In the genomic region with DNA sequence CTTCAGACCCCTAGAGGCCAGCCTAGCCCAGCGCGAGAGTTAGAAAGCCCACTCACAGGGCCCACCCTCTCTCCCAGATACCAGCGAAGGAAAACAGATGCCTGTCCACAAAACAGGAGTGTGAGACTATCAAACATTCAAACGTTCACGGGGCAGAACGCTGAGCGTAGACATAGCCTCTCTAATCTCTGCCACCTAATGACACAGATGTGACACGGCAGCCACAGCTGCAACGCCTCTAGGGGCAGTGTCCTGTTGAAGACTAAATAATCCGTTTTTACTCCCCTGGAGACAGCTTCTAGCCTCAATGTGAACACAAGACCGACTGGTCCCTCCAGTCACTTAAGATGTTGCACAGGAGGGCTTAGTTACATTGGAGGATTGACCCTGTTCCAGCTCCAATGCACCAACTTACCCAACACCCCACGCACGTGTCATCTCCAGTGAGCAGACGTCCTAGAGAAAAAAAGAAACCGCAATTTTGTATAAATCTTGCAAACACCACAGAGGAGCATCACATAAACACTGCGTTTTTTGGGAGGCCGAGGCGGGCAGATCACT, we compare ENCODE assay signal across 6 cellular contexts. TPM values are rescaled to one million over a fixed set of nuclear protein-coding genes. Genes with fewer than 3 reads are reported as not detected.
DNase-seq lines count a peak whose midpoint lies in the region; ATAC-seq, FAIRE-seq and TF ChIP-seq lines count a peak whose summit lies in the region.

No MANE protein-coding gene starts in this region.

- H3K36me3 Mint-ChIP-seq in stimulated activated effector memory CD8-positive, alpha-beta T cell treated with anti-CD3 and anti-CD28 coated beads, Interleukin-12 subunit alpha, Interleukin-12 subunit beta, amount 100 ng/mL, for 72 hours = peaks cover 69% of the 10 kb centered on the region

- peak overlapping the region; percentile 90 for H3K4me3 Mint-ChIP-seq in stimulated activated effector memory CD8-positive, alpha-beta T cell treated with anti-CD3 and anti-CD28 coated beads, Interleukin-12 subunit alpha, Interleukin-12 subunit beta, amount 100 ng/mL, for 72 hours

- no peaks in the 10 kb centered on the region for H3K27me3 ChIP-seq in esophagus muscularis mucosa

- peak; percentile 85 for FAIRE-seq in GM12891 (lab: Jason Lieb, UNC)

- ATAC-seq in stimulated activated effector memory CD8-positive, alpha-beta T cell treated with anti-CD3 and anti-CD28 coated beads, Interleukin-12 subunit alpha, Interleukin-12 subunit beta, amount 100 ng/mL, for 72 hours = peak; percentile 51
- ATAC-seq in HG03196 (IDR thresholded peaks at IDR 0.05; ENCODE audit: unreplicated experiment) = no peak

- H3K4me1 ChIP-seq in esophagus muscularis mucosa = peaks cover 47 to 73% (median 62%) of the 10 kb centered on the region in 4 donors

- no peaks in the 10 kb centered on the region for H3K9me3 Mint-ChIP-seq in stimulated activated effector memory CD8-positive, alpha-beta T cell treated with anti-CD3 and anti-CD28 coated beads, Interleukin-12 subunit alpha, Interleukin-12 subunit beta, amount 100 ng/mL, for 72 hours

- TF ChIP-seq POLR2A in GM12891 (IDR thresholded peaks at IDR 0.05; ENCODE audit: low read depth, low read length) = no peak
- TF ChIP-seq POLR2A in esophagus muscularis mucosa (IDR thresholded peaks at IDR 0.05; ENCODE audit: low read depth) = no peak

- peak overlapping the region; percentile 64 to 85 (median 74) for H3K4me3 ChIP-seq in esophagus muscularis mucosa

- DNase-seq in GM12891 (ENCODE audit: insufficient read length, low spot score) (peak; percentile 74), SW480 (ENCODE audit: low spot score) (peak; percentile 59), esophagus muscularis mucosa (ENCODE audit: extremely low spot score) (no peak), epidermal melanocyte (ENCODE audit: insufficient read length, low spot score) (no peak)
- DNase-seq in stimulated activated effector memory CD8-positive, alpha-beta T cell treated with anti-CD3 and anti-CD28 coated beads, Interleukin-12 subunit alpha, Interleukin-12 subunit beta, amount 100 ng/mL, for 72 hours (ENCODE audit: low spot score in 2 of 2) = no peak

- H3K27ac ChIP-seq in esophagus muscularis mucosa (replicated peaks in 1 of 4) = peak overlapping the region in 3 of 4 donors; percentile 11 to 79 (median 13)

- WGBS in esophagus muscularis mucosa = 17% methylated on average over 16 of the region's 18 CpGs

- peaks cover 34 to 52% (median 51%) of the 10 kb centered on the region in 4 donors for H3K36me3 ChIP-seq in esophagus muscularis mucosa

- no peaks in the 10 kb centered on the region for H3K9me3 ChIP-seq in esophagus muscularis mucosa

- intact Hi-C loops in esophagus muscularis mucosa (cut with DNase I) = loop anchor here (5.0 kb wide), 1 partner anchor 39 kb away; a partner anchor contains a TSS

- H3K27ac Mint-ChIP-seq in stimulated activated effector memory CD8-positive, alpha-beta T cell treated with anti-CD3 and anti-CD28 coated beads, Interleukin-12 subunit alpha, Interleukin-12 subunit beta, amount 100 ng/mL, for 72 hours = peak overlapping the region; percentile 96

- peaks cover 22% of the 10 kb centered on the region for H3K4me1 Mint-ChIP-seq in stimulated activated effector memory CD8-positive, alpha-beta T cell treated with anti-CD3 and anti-CD28 coated beads, Interleukin-12 subunit alpha, Interleukin-12 subunit beta, amount 100 ng/mL, for 72 hours

- TF ChIP-seq CTCF in esophagus muscularis mucosa (IDR thresholded peaks at IDR 0.05) = peak in 1 of 3 experiments; percentile 16

- no peak for TF ChIP-seq EP300 in esophagus muscularis mucosa (IDR thresholded peaks at IDR 0.05)

TF ChIP-seq in GM12891, 5 proteins besides CTCF, POLR2A, EP300 and RAD21:
- TF ChIP-seq SPI1 (IDR thresholded peaks at IDR 0.05; ENCODE audit: low read depth, low read length) = no peak
- no peak for TF ChIP-seq TAF1 (IDR thresholded peaks at IDR 0.05; ENCODE audit: low read depth, low read length)
- no peak for TF ChIP-seq POU2F2 (IDR thresholded peaks at IDR 0.05; ENCODE audit: low read depth, low read length)
- no peak; the same call in 1 of the 2 replicates for TF ChIP-seq POLR2AphosphoS5 (IDR thresholded peaks at IDR 0.05; ENCODE audit: low read depth, low read length)
- TF ChIP-seq PAX5 (IDR thresholded peaks at IDR 0.05; ENCODE audit: insufficient read depth, low read length, severe bottlenecking) = no peak

RNA-seq across cellular contexts. Expression of a gene that starts 14.3 kb away (rescaled TPM):
- 0.45 TPM for polyA plus RNA-seq in GM12891 (2012; ENCODE audit: low read depth, missing spikeins)
- total RNA-seq in esophagus muscularis mucosa = 10 to 100 TPM in 3 of 4 donors, 1 to 10 TPM in 1; 6.6 to 27.8 (median 21.5) TPM

RNA-seq across cellular contexts. Expression of a gene that starts 16.0 kb away (rescaled TPM):
- polyA plus RNA-seq in GM12891 (2012; ENCODE audit: low read depth, missing spikeins) = 0.77 TPM
- 10 to 100 TPM in 2 of 4 donors, 1 to 10 TPM in 2; 7.0 to 12.6 (median 9.8) TPM for total RNA-seq in esophagus muscularis mucosa

RNA-seq across cellular contexts. Expression of a gene that starts 21.6 kb away (rescaled TPM):
- polyA plus RNA-seq in GM12891 (2012; ENCODE audit: low read depth, missing spikeins) = 0.15 TPM
- 10 to 100 TPM; 12.5 to 32.0 (median 23.9) TPM for total RNA-seq in esophagus muscularis mucosa

RNA-seq across cellular contexts. Expression of a gene that starts 31.3 kb away (rescaled TPM):
- polyA plus RNA-seq in GM12891 (2012; ENCODE audit: low read depth, missing spikeins) = not detected
- not detected for total RNA-seq in esophagus muscularis mucosa

RNA-seq across cellular contexts. Expression of a gene that starts 37.6 kb away (rescaled TPM):
- polyA plus RNA-seq in GM12891 (2012; ENCODE audit: low read depth, missing spikeins) = not detected
- not detected for total RNA-seq in esophagus muscularis mucosa

Comparison
In these comparisons a context has a peak if more than half of its experiments do, and no peak if none do; other contexts are left out.
1. DNase-seq: peak in GM12891 (single experiment) and SW480 (single experiment); none in esophagus muscularis mucosa (single experiment), stimulated activated effector memory CD8-positive, alpha-beta T cell treated with anti-CD3 and anti-CD28 coated beads, Interleukin-12 subunit alpha, Interleukin-12 subunit beta, amount 100 ng/mL, for 72 hours (0 of 2) and epidermal melanocyte (single experiment).